Comparison of ENCODE assay signal across 8 cellular contexts in the genomic region with DNA sequence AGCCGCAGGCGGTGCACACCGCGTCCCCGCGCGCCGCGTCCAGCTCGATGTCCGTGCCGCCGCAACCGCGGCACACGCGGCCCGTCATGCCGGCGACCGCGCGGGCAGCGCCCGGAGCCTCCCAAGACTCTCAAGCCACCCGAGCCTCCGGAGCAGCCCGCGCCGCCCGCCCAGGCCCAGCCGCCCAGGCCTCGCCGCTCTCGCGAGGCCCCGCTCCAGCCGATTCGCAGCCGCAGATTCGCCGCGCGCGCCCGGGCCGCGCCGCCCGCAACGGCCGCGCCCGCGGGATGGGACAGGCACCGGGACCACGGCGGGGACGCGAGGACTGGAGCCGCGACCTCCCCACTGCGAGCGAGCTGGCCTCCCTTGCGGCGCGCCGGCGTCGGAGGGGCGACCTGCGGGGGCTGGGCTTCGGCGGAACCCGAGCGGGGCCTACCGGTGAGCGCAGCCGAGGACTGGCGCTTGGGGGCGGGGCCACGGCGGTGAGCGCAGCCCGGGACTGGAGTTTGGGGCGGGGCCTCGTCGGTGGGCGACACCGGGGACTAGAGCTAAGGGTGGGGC. TPM values are rescaled to one million over a fixed set of nuclear protein-coding genes. Genes with fewer than 3 reads are reported as not detected.
DNase-seq lines count a peak whose midpoint lies in the region; ATAC-seq lines count a peak whose summit lies in the region.

BRF1 (minus strand) TSS at position 460 of the 561 bp plus-strand sequence; CDS start at position 88, 372 bp downstream.

- H3K27ac Mint-ChIP-seq in activated CD4-positive, alpha-beta T cell treated with anti-CD3 and anti-CD28 coated beads, Interleukin-2, amount 10 ng/mL, durations not matched to agents 7 days and 5 days, result peak within 1 kb of the TSS; percentile 94

- peak within 1 kb of the TSS; percentile 90 for H3K4me3 Mint-ChIP-seq in activated CD4-positive, alpha-beta T cell treated with anti-CD3 and anti-CD28 coated beads, Interleukin-2, amount 10 ng/mL, durations not matched to agents 7 days and 5 days

- CTCF ChIA-PET in activated CD4-positive, alpha-beta T cell treated with anti-CD3 and anti-CD28 coated beads, Interleukin-2, amount 10 ng/mL, durations not matched to agents 7 days and 5 days (lab: Charles Lee), result interaction anchor here (0.8 to 1.4 kb wide), 7 partner anchors 11 to 254 kb away, joined by 3 to 5 read pairs (median 4); partner anchors contain the start of gene PACS2

- H3K4me1 Mint-ChIP-seq in activated CD4-positive, alpha-beta T cell treated with anti-CD3 and anti-CD28 coated beads, Interleukin-2, amount 10 ng/mL, durations not matched to agents 7 days and 5 days, result peaks cover 53% of the 10 kb centered on the region

- peak; percentile 89 for ATAC-seq in GM18907 (IDR thresholded peaks at IDR 0.05; ENCODE audit: unreplicated experiment)
- ATAC-seq in HG03135 (IDR thresholded peaks at IDR 0.05; ENCODE audit: unreplicated experiment), result peak; percentile 85
- ATAC-seq in left lobe of liver, result peak; percentile 91

- H3K9me3 Mint-ChIP-seq in activated CD4-positive, alpha-beta T cell treated with anti-CD3 and anti-CD28 coated beads, Interleukin-2, amount 10 ng/mL, durations not matched to agents 7 days and 5 days, result no peaks in the 10 kb centered on the region

- H3K36me3 Mint-ChIP-seq in activated CD4-positive, alpha-beta T cell treated with anti-CD3 and anti-CD28 coated beads, Interleukin-2, amount 10 ng/mL, durations not matched to agents 7 days and 5 days (ENCODE audit: low read depth), result peaks cover 15% of the 10 kb centered on the region

- H3K27me3 Mint-ChIP-seq in activated CD4-positive, alpha-beta T cell treated with anti-CD3 and anti-CD28 coated beads, Interleukin-2, amount 10 ng/mL, durations not matched to agents 7 days and 5 days, result no peaks in the 10 kb centered on the region

- DNase-seq in AG08395 (ENCODE audit: low spot score) (peak; percentile 95), NCI-H345 treated with DMSO at 0.1 percent for 48 hours (lab: John Stamatoyannopoulos, UW; ENCODE audit: unreplicated experiment) (peak; percentile 91), cortex of kidney (lab: John Stamatoyannopoulos, UW) (peak; percentile 58), left lobe of liver (ENCODE audit: low spot score) (peak; percentile 97)
- DNase-seq in activated CD4-positive, alpha-beta T cell treated with anti-CD3 and anti-CD28 coated beads, Interleukin-2, amount 10 ng/mL, durations not matched to agents 7 days and 5 days, result peak; percentile 97
- peak; percentile 96 for DNase-seq in stimulated activated CD4-positive, alpha-beta T cell treated with anti-CD3 and anti-CD28 coated beads, Interleukin-2, amount 100 ng/mL, for 4 hours (ENCODE audit: low read depth)

- POLR2A ChIA-PET in activated CD4-positive, alpha-beta T cell treated with anti-CD3 and anti-CD28 coated beads, Interleukin-2, amount 10 ng/mL, durations not matched to agents 7 days and 5 days (lab: Charles Lee), result interaction anchor here (0.7 to 1.3 kb wide), 3 partner anchors 8 to 181 kb away, joined by 3 to 7 read pairs (median 3); partner anchors contain the start of gene PACS2

RNA-seq across cellular contexts. Expression of gene BRF1, which starts in this region (rescaled TPM):
- 10 to 100 TPM; 39.0 to 50.9 TPM for total RNA-seq in activated CD4-positive, alpha-beta T cell treated with anti-CD3 and anti-CD28 coated beads, Interleukin-2, amount 10 ng/mL, durations not matched to agents 7 days and 5 days
- 20.5 TPM for total RNA-seq in left lobe of liver

Comparison
In these comparisons a context has a peak if more than half of its experiments do, and no peak if none do; other contexts are left out.
1. Peak in every context shown above with its lines: DNase-seq and ATAC-seq.